ENCODE assay signal across 26 cellular contexts in the genomic region with DNA sequence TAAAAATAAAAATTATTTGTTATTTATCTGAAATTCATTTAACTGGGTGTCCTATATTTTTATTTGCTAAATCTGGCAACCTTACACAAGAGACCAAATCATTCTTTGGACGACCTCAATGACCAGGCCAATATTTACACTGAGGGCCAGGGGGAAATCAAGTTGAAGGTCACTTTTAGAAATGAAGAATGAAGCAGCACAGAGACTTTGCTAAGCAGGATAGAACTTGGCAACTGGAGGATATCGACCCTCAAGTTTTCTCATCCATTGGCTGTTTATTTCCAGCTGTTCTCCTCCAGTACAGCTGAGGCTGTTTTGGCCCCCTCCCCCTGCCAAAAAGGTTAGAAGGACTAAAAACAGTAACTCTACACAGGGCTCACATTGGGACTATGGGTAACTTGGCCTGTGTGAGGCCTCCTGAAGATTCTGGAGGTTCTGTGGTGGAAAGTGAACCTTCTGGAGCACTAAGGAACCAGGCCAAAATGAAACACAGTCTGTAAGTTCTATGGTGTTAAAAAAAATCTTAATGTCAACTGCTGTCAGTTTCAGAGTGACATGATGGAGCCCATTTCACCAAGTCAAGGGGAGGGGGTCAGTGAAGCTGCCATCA.
"Had no signal": no experiment of that assay in that cellular context is flagged by ENCODE, and none has a peak within 500 bp of the region (broad histone marks: within the 10 kb centered on the region; RNA-seq: fewer than 3 reads in every experiment).

No MANE protein-coding gene starts in this region.

- H3K27ac Mint-ChIP-seq: naive thymus-derived CD8-positive, alpha-beta T cell; stimulated activated effector memory CD8-positive, alpha-beta T cell treated with anti-CD3 and anti-CD28 coated beads, Interleukin-12 subunit alpha, Interleukin-12 subunit beta, amount 100 ng/mL, for 72 hours; stimulated activated naive CD8-positive, alpha-beta T cell treated with anti-CD3 and anti-CD28 coated beads, Interleukin-15, Interleukin-2, amounts not matched to agents 100 ng/mL and 50 ng/mL, for 24 hours had no signal

- H3K36me3 ChIP-seq: lower lobe of right lung, pancreas, prostate gland, sigmoid colon, thoracic aorta, vagina had no signal

- FAIRE-seq: pancreas, small intestine had no signal

- H3K4me1 Mint-ChIP-seq: neural crest cell; stimulated activated effector memory CD8-positive, alpha-beta T cell treated with anti-CD3 and anti-CD28 coated beads, Interleukin-12 subunit alpha, Interleukin-12 subunit beta, amount 100 ng/mL, for 72 hours had no signal

- H3K9me3 ChIP-seq: lower lobe of right lung, pancreas, prostate gland, sigmoid colon, spleen, suprapubic skin, thoracic aorta, tibial nerve, upper lobe of left lung, vagina had no signal

- H3K9me3 Mint-ChIP-seq: naive thymus-derived CD8-positive, alpha-beta T cell; nephron; neural crest cell; stimulated activated effector memory CD8-positive, alpha-beta T cell treated with anti-CD3 and anti-CD28 coated beads, Interleukin-12 subunit alpha, Interleukin-12 subunit beta, amount 100 ng/mL, for 72 hours; stimulated activated naive CD8-positive, alpha-beta T cell treated with anti-CD3 and anti-CD28 coated beads, Interleukin-15, Interleukin-2, amounts not matched to agents 100 ng/mL and 50 ng/mL, for 24 hours had no signal

- H3K4me1 ChIP-seq: lower lobe of right lung, pancreas, prostate gland had no signal

- H2AFZ ChIP-seq: hepatocyte had no signal

- H3K4me3 ChIP-seq: hepatocyte, lower lobe of right lung, pancreas, prostate gland, sigmoid colon, spleen, suprapubic skin, thoracic aorta, tibial nerve, upper lobe of left lung, vagina had no signal

- H3K27me3 ChIP-seq: hepatocyte, pancreas, sigmoid colon, spleen, suprapubic skin, tibial nerve, upper lobe of left lung, vagina had no signal

- H3K4me2 ChIP-seq: hepatocyte had no signal

- ATAC-seq: left ventricle myocardium superior; lower lobe of right lung; naive thymus-derived CD8-positive, alpha-beta T cell; pancreas; right cardiac atrium; stimulated activated effector memory CD8-positive, alpha-beta T cell treated with anti-CD3 and anti-CD28 coated beads, Interleukin-12 subunit alpha, Interleukin-12 subunit beta, amount 100 ng/mL, for 72 hours had no signal

- H3K4me3 Mint-ChIP-seq: naive thymus-derived CD8-positive, alpha-beta T cell; nephron; neural crest cell; stimulated activated effector memory CD8-positive, alpha-beta T cell treated with anti-CD3 and anti-CD28 coated beads, Interleukin-12 subunit alpha, Interleukin-12 subunit beta, amount 100 ng/mL, for 72 hours; stimulated activated naive CD8-positive, alpha-beta T cell treated with anti-CD3 and anti-CD28 coated beads, Interleukin-15, Interleukin-2, amounts not matched to agents 100 ng/mL and 50 ng/mL, for 24 hours had no signal

- H3K27me3 Mint-ChIP-seq: naive thymus-derived CD8-positive, alpha-beta T cell; stimulated activated naive CD8-positive, alpha-beta T cell treated with anti-CD3 and anti-CD28 coated beads, Interleukin-15, Interleukin-2, amounts not matched to agents 100 ng/mL and 50 ng/mL, for 24 hours had no signal

- H3K79me2 ChIP-seq: hepatocyte had no signal

- H3K27ac ChIP-seq: hepatocyte, lower lobe of right lung, pancreas, prostate gland, sigmoid colon, suprapubic skin, thoracic aorta, tibial nerve, upper lobe of left lung, vagina had no signal

- DNase-seq: islet precursor cell; left ventricle myocardium superior; lower lobe of right lung; mammary epithelial cell; mesenchymal stem cell; naive thymus-derived CD8-positive, alpha-beta T cell; nucleus accumbens; pancreas; retina; right cardiac atrium; small intestine; spleen; stimulated activated CD4-positive, alpha-beta T cell treated with anti-CD3 and anti-CD28 coated beads, Interleukin-4, amount 100 ng/mL, for 24 hours; stimulated activated naive CD4-positive, alpha-beta T cell; upper lobe of left lung had no signal
